In the genomic region with DNA sequence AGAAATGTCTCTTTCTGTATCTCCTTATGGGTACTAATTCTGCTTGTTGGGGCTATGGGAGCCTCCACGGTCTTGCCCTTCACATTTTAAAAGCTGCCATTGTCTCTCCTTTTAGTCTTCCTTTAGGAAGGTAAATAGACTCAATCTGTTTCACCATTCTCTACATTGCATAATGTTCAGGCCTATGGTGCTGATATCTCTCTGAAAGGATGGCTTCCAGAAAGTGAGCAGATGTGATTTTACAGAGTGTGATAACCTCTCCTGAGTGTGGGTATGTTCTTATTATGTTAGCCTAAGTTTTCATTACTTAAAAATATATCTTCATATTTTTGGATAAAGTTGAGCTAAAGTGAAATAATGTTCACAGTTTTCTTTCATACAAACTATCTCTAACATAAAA, we compare ENCODE assay signal across 22 cellular contexts.
A peak's percentile ranks its signal among the peaks of the same experiment; 100 is the strongest.
DNase-seq lines count a peak whose midpoint lies in the region; ATAC-seq, FAIRE-seq and TF ChIP-seq lines count a peak whose summit lies in the region.
"Had no signal": no experiment of that assay in that cellular context is flagged by ENCODE, and none has a peak within 500 bp of the region (broad histone marks: within the 10 kb centered on the region; RNA-seq: fewer than 3 reads in every experiment).

No MANE protein-coding gene starts in this region.

- intact Hi-C loops in Caco-2 (cut with micrococcal nuclease; ENCODE audit: unreplicated experiment), result loop anchor here (2.0 kb wide), 1 partner anchor 26 kb away; no protein-coding TSS in a partner anchor

- H2BK5ac ChIP-seq in H1 (ENCODE audit: low read depth, low read length), result peak overlapping the region; percentile 85

- WGBS in H1 (ENCODE audit: extremely low coverage in 1 of 2, insufficient coverage in 1 of 2, insufficient read length in 1 of 2, insufficient replicate concordance in 2 of 2, low coverage in 1 of 2, low lambda C conversion rate in 2 of 2, missing lambda C conversion rate in 1 of 2), 2 experiments, result 89% methylated on average over 1 of the region's 1 CpG; no CpG with 5 or more reads in 1 of the 2 experiments

- DNase-seq in Caco-2 (no peak), H1 (ENCODE audit: low read depth in 1 of 2, low spot score in 2 of 2) (no peak), neural crest cell (ENCODE audit: low read depth, low spot score) (no peak), occipital lobe (lab: John Stamatoyannopoulos, UW) (no peak), HTR-8/SVneo (ENCODE audit: insufficient read length, low spot score) (no peak), endothelial cell (ENCODE audit: low spot score) (no peak)
- DNase-seq: CD4-positive, CD25-positive, alpha-beta regulatory T cell; COR-L47; HFFc6; Karpas-422; NCI-H1048; NCI-H1436 treated with DMSO at 0.1 percent for 48 hours; NCI-H2029 treated with DMSO at 0.1 percent for 48 hours; NCI-H2171; NCI-H774; OCI-M1; Right ventricle myocardium superior had no signal

- TF ChIP-seq CTCF in Caco-2 (IDR thresholded peaks at IDR 0.05; ENCODE audit: insufficient read depth in 1 of 2, low read depth in 1 of 2, low read length in 1 of 2, severe bottlenecking in 1 of 2, unreplicated experiment in 1 of 2), result no peak
- no peak for TF ChIP-seq CTCF in H1 (IDR thresholded peaks at IDR 0.05; ENCODE audit: control extremely low read depth in 1 of 3, insufficient read depth in 1 of 3, low read depth in 1 of 3, low read length in 3 of 3)
- no peak for TF ChIP-seq CTCF in neural crest cell (conservative IDR thresholded peaks at IDR 0.05)
- TF ChIP-seq CTCF in endothelial cell (IDR thresholded peaks at IDR 0.05; ENCODE audit: unreplicated experiment), result no peak

- no peak overlapping the region for H2BK15ac ChIP-seq in H1 (ENCODE audit: low read length)

- no peak for TF ChIP-seq EP300 in H1 (IDR thresholded peaks at IDR 0.05; ENCODE audit: borderline replicate concordance in 1 of 2, low read depth in 2 of 2, low read length in 2 of 2)

- H3K79me2 ChIP-seq in H1 (ENCODE audit: control insufficient read depth in 1 of 2, insufficient read depth in 2 of 2, low read length in 2 of 2), result no peaks in the 10 kb centered on the region

- H4K91ac ChIP-seq in H1 (replicated peaks; ENCODE audit: insufficient read length, low read length), result no peak overlapping the region

- H2AK5ac ChIP-seq in H1 (ENCODE audit: low read depth, low read length), result no peak overlapping the region

- H3K9me3 ChIP-seq in Caco-2 (no peaks in the 10 kb centered on the region; the same call in 1 of the 2 replicates), HUES48 (ENCODE audit: control insufficient read depth, insufficient read depth, low read length) (no peaks in the 10 kb centered on the region), H1 (ENCODE audit: insufficient read depth in 2 of 2, low read depth in 1 of 2, low read length in 1 of 2) (peaks cover 0 to 3% of the 10 kb centered on the region in 2 experiments; a peak in 1 of 4 replicates)

- CTCF ChIA-PET in Caco-2 (lab: Charles Lee), result no interaction called here
- CTCF ChIA-PET in H1 (lab: Charles Lee; ENCODE audit: partially characterized antibody), result interaction anchor here (1.4 kb wide), 1 partner anchor 28 kb away, joined by 3 read pairs; no protein-coding TSS in a partner anchor

- no peak for TF ChIP-seq POLR2A in H1 (IDR thresholded peaks at IDR 0.05; ENCODE audit: control extremely low read depth in 1 of 2, low read depth in 2 of 2, low read length in 2 of 2)

- peak overlapping the region; percentile 94 for H2AFZ ChIP-seq in H1 (ENCODE audit: low read length)

- peak overlapping the region; percentile 71 for H3K27ac Mint-ChIP-seq in Caco-2 (ENCODE audit: unreplicated experiment)
- H3K27ac Mint-ChIP-seq in neural crest cell (ENCODE audit: unreplicated experiment), result no peak overlapping the region
- no peak overlapping the region for H3K27ac Mint-ChIP-seq in endothelial cell (ENCODE audit: unreplicated experiment)
- H3K27ac Mint-ChIP-seq: B cell, HFFc6, IgD-negative memory B cell had no signal

- H2BK120ac ChIP-seq in H1 (replicated peaks; ENCODE audit: low read depth, low read length), result peak overlapping the region; percentile 90

- peak overlapping the region; percentile 93 for H3K18ac ChIP-seq in H1 (ENCODE audit: extremely low read depth, low read length)

- H3K14ac ChIP-seq in H1 (ENCODE audit: insufficient read length), result peak overlapping the region; percentile 77

- H2BK12ac ChIP-seq in H1 (ENCODE audit: low read depth, low read length), result no peak overlapping the region

- H3K9ac ChIP-seq in HUES48 (ENCODE audit: low read depth, low read length) (no peak overlapping the region), H1 (replicated peaks in 1 of 4; ENCODE audit: extremely low read depth in 1 of 4, low read depth in 3 of 4, low read length in 3 of 4) (no peak overlapping the region; a peak in 1 of 7 replicates)

- H3K79me1 ChIP-seq in H1 (ENCODE audit: low read depth, low read length), result no peaks in the 10 kb centered on the region

- H3K4me1 Mint-ChIP-seq in Caco-2 (ENCODE audit: low read depth, unreplicated experiment) (peaks cover 31% of the 10 kb centered on the region), neural crest cell (peaks cover 4% of the 10 kb centered on the region), endothelial cell (ENCODE audit: unreplicated experiment) (no peaks in the 10 kb centered on the region)
- H3K4me1 Mint-ChIP-seq: B cell; CD4-positive, CD25-positive, alpha-beta regulatory T cell; IgD-negative memory B cell had no signal

- H3K9me3 Mint-ChIP-seq in Caco-2 (ENCODE audit: unreplicated experiment), result no peaks in the 10 kb centered on the region
- no peaks in the 10 kb centered on the region for H3K9me3 Mint-ChIP-seq in neural crest cell
- H3K9me3 Mint-ChIP-seq in endothelial cell (ENCODE audit: unreplicated experiment), result peaks cover 4% of the 10 kb centered on the region
- H3K9me3 Mint-ChIP-seq: HFFc6, IgD-negative memory B cell had no signal

- no peak overlapping the region for H3K27ac ChIP-seq in HUES48 (ENCODE audit: low read depth, low read length)
- no peak overlapping the region for H3K27ac ChIP-seq in H1 (ENCODE audit: low read depth, low read length)

- H3K27me3 ChIP-seq in Caco-2 (replicated peaks; ENCODE audit: control insufficient read depth, insufficient read depth, low read length) (no peaks in the 10 kb centered on the region), HUES48 (ENCODE audit: control insufficient read depth, insufficient read depth, low read length) (no peaks in the 10 kb centered on the region), H1 (replicated peaks in 1 of 4; ENCODE audit: control insufficient read depth in 3 of 4, extremely low read depth in 1 of 4, insufficient read depth in 3 of 4, low read length in 3 of 4) (no peaks in the 10 kb centered on the region)

- ATAC-seq in GM21526 (IDR thresholded peaks at IDR 0.05; ENCODE audit: low FRiP score, unreplicated experiment), result no peak
- ATAC-seq: GM12878 had no signal

- no peaks in the 10 kb centered on the region for H4K20me1 ChIP-seq in H1 (replicated peaks in 1 of 2; ENCODE audit: control insufficient read depth in 1 of 2, insufficient read depth in 2 of 2, low read length in 2 of 2)

- H3K4me3 Mint-ChIP-seq in Caco-2 (ENCODE audit: unreplicated experiment) (peak overlapping the region; percentile 78), neural crest cell (peak overlapping the region; percentile 89), endothelial cell (ENCODE audit: unreplicated experiment) (no peak overlapping the region)
- H3K4me3 Mint-ChIP-seq: B cell, HFFc6, IgD-negative memory B cell had no signal

- H3K4me2 ChIP-seq in H1 (ENCODE audit: insufficient read depth in 1 of 2, low read depth in 2 of 2, low read length in 2 of 2), result peak overlapping the region; percentile 23 to 72

- no peak for TF ChIP-seq RAD21 in H1 (IDR thresholded peaks at IDR 0.05 in 1 of 2, conservative IDR thresholded peaks at IDR 0.05 in 1 of 2; ENCODE audit: low read depth in 2 of 2, low read length in 2 of 2)

- no TSS peak for BruUV-seq in Caco-2 (replicated peaks; lab: Mats Ljungman, UMichigan)

- H3K36me3 Mint-ChIP-seq in Caco-2 (ENCODE audit: insufficient read depth, unreplicated experiment) (peaks cover 12% of the 10 kb centered on the region), neural crest cell (ENCODE audit: low read depth) (no peaks in the 10 kb centered on the region), endothelial cell (ENCODE audit: low read depth, unreplicated experiment) (no peaks in the 10 kb centered on the region)
- H3K36me3 Mint-ChIP-seq: CD4-positive, CD25-positive, alpha-beta regulatory T cell; IgD-negative memory B cell had no signal

- peaks cover 19% of the 10 kb centered on the region for H3K4me1 ChIP-seq in Caco-2
- H3K4me1 ChIP-seq in HUES48 (ENCODE audit: control insufficient read depth, insufficient read depth, low read length), result peaks cover 4% of the 10 kb centered on the region; the same call in 1 of the 2 replicates
- no peaks in the 10 kb centered on the region; a peak in 1 of 7 replicates for H3K4me1 ChIP-seq in H1 (replicated peaks in 1 of 4; ENCODE audit: control insufficient read depth in 3 of 4, insufficient read depth in 4 of 4, low read length in 3 of 4)

- H3K4ac ChIP-seq in H1 (replicated peaks; ENCODE audit: insufficient read length, low read depth, low read length), result no peak overlapping the region

- H3K4me3 ChIP-seq in Caco-2 (ENCODE audit: low read depth, low read length), result peak overlapping the region; percentile 48
- H3K4me3 ChIP-seq in HUES48 (ENCODE audit: low read depth, low read length), result peak overlapping the region; percentile 42
- H3K4me3 ChIP-seq in H1 (ENCODE audit: extremely low read depth in 1 of 4, insufficient read depth in 2 of 4, low read depth in 3 of 4, low read length in 4 of 4), result peak overlapping the region in 3 of 4 experiments; percentile 8 to 47 (median 45); a peak in 5 of 8 replicates
- H3K4me3 ChIP-seq: GM12878 had no signal

- POLR2A ChIA-PET in Caco-2 (lab: Charles Lee) (no interaction called here), H1 (lab: Charles Lee; ENCODE audit: partially characterized antibody) (no interaction called here)

- H4K8ac ChIP-seq in H1 (ENCODE audit: extremely low read depth, insufficient read depth, low read length), result no peak overlapping the region

- H3K23me2 ChIP-seq in H1 (ENCODE audit: low read depth, low read length), result 0 out of 2 replicates have a peak, but pooled peaks cover 4% of the 10 kb centered on the region

- H4K5ac ChIP-seq in H1 (ENCODE audit: insufficient read length, low read depth, low read length), result no peak overlapping the region

- FAIRE-seq in H1 (lab: Jason Lieb, UNC), result no peak
- FAIRE-seq in HTR-8/SVneo (lab: Jason Lieb, UNC), result no peak
- FAIRE-seq: GM12878 had no signal

- H3K56ac ChIP-seq in H1 (replicated peaks; ENCODE audit: insufficient read length, low read depth, low read length), result no peak overlapping the region

- no peak overlapping the region for H3K23ac ChIP-seq in H1 (ENCODE audit: insufficient read length)

- no peak overlapping the region for H2BK20ac ChIP-seq in H1 (ENCODE audit: low read length)

- H3K36me3 ChIP-seq in Caco-2 (ENCODE audit: control insufficient read depth, insufficient read depth, low read length) (no peaks in the 10 kb centered on the region), HUES48 (ENCODE audit: control insufficient read depth, insufficient read depth, low read length) (no peaks in the 10 kb centered on the region), H1 (ENCODE audit: control insufficient read depth in 2 of 4, insufficient read depth in 4 of 4, low read length in 3 of 4) (no peaks in the 10 kb centered on the region)

- H3K27me3 Mint-ChIP-seq in Caco-2 (ENCODE audit: insufficient read depth, unreplicated experiment) (no peaks in the 10 kb centered on the region), neural crest cell (ENCODE audit: low read depth) (peaks cover 3% of the 10 kb centered on the region), endothelial cell (ENCODE audit: unreplicated experiment) (no peaks in the 10 kb centered on the region)
- H3K27me3 Mint-ChIP-seq: CD4-positive, CD25-positive, alpha-beta regulatory T cell; IgD-negative memory B cell had no signal
